Comparison of ENCODE assay signal across 32 cellular contexts in genomic region chr14:45651906-45652305, GRCh38.
A peak's percentile ranks its signal among the peaks of the same experiment; 100 is the strongest.
DNase-seq lines count a peak whose midpoint lies in the region; ATAC-seq, FAIRE-seq and TF ChIP-seq lines count a peak whose summit lies in the region.
"Had no signal": no experiment of that assay in that cellular context is flagged by ENCODE, and none has a peak within 500 bp of the region (broad histone marks: within the 10 kb centered on the region; RNA-seq: fewer than 3 reads in every experiment).

No MANE protein-coding gene starts in this region.

- ATAC-seq in RWPE2 (ENCODE audit: low read depth), result peak; percentile 75
- no peak for ATAC-seq in CD4-positive, alpha-beta T cell (ENCODE audit: poor library complexity)
- ATAC-seq: gastrocnemius medialis, left colon, Panc1 had no signal

- H3K14ac ChIP-seq in H1 (ENCODE audit: insufficient read length), result no peak overlapping the region

- no peak for TF ChIP-seq RAD21 in H1 (IDR thresholded peaks at IDR 0.05 in 1 of 2, conservative IDR thresholded peaks at IDR 0.05 in 1 of 2; ENCODE audit: low read depth in 2 of 2, low read length in 2 of 2)

- H2BK20ac ChIP-seq in H1 (ENCODE audit: low read length), result no peak overlapping the region

- H3K27me3 Mint-ChIP-seq in osteocyte (ENCODE audit: unreplicated experiment), result no peaks in the 10 kb centered on the region
- no peaks in the 10 kb centered on the region for H3K27me3 Mint-ChIP-seq in CD4-positive, alpha-beta T cell
- H3K27me3 Mint-ChIP-seq: activated T-cell treated with anti-CD3 and anti-CD28 coated beads, Interleukin-2, amount 50 U/mL, for 24 hours; naive B cell; progenitor cell of endocrine pancreas had no signal

- no peaks in the 10 kb centered on the region for H3K36me3 Mint-ChIP-seq in osteocyte (ENCODE audit: unreplicated experiment)
- no peaks in the 10 kb centered on the region for H3K36me3 Mint-ChIP-seq in CD4-positive, alpha-beta T cell (ENCODE audit: low read depth)
- H3K36me3 Mint-ChIP-seq: naive B cell had no signal

- no peak overlapping the region for H3K4me2 ChIP-seq in H1 (ENCODE audit: insufficient read depth in 1 of 2, low read depth in 2 of 2, low read length in 2 of 2)

- no peak overlapping the region for H2BK12ac ChIP-seq in H1 (ENCODE audit: low read depth, low read length)

- CTCF ChIA-PET in H1 (lab: Charles Lee; ENCODE audit: partially characterized antibody), result interaction anchor here (1.1 to 7.6 kb wide), 5 partner anchors 9 to 245 kb away, joined by 3 to 64 read pairs (median 6); no protein-coding TSS in a partner anchor
- CTCF ChIA-PET in CD4-positive, alpha-beta T cell (lab: Charles Lee), result no interaction called here

- H4K8ac ChIP-seq in H1 (ENCODE audit: extremely low read depth, insufficient read depth, low read length), result no peak overlapping the region

- H3K4me1 ChIP-seq in RWPE2 (ENCODE audit: insufficient read depth, poor library complexity, severe bottlenecking), result no peaks in the 10 kb centered on the region
- no peaks in the 10 kb centered on the region for H3K4me1 ChIP-seq in H1 (replicated peaks in 1 of 4; ENCODE audit: control insufficient read depth in 3 of 4, insufficient read depth in 4 of 4, low read length in 3 of 4)
- no peaks in the 10 kb centered on the region for H3K4me1 ChIP-seq in testis
- H3K4me1 ChIP-seq: esophagus muscularis mucosa, gastrocnemius medialis, HAP-1, suprapubic skin, uterus had no signal

- H4K20me1 ChIP-seq in H1 (replicated peaks in 1 of 2; ENCODE audit: control insufficient read depth in 1 of 2, insufficient read depth in 2 of 2, low read length in 2 of 2), result no peaks in the 10 kb centered on the region

- H3K27ac ChIP-seq in RWPE2 (ENCODE audit: poor library complexity, severe bottlenecking) (no peak overlapping the region), H1 (ENCODE audit: low read depth, low read length) (no peak overlapping the region), testis (no peak overlapping the region)
- no peak overlapping the region for H3K27ac ChIP-seq in CD4-positive, alpha-beta T cell (ENCODE audit: low read depth, low read length)
- H3K27ac ChIP-seq: esophagus muscularis mucosa, gastrocnemius medialis, neutrophil, sigmoid colon, suprapubic skin, uterus, WERI-Rb-1 had no signal

- FAIRE-seq in H1 (lab: Jason Lieb, UNC), result no peak

- peak overlapping the region; percentile 84 for H3K27ac Mint-ChIP-seq in osteocyte (ENCODE audit: unreplicated experiment)
- no peak overlapping the region for H3K27ac Mint-ChIP-seq in CD4-positive, alpha-beta T cell
- H3K27ac Mint-ChIP-seq: activated T-cell treated with anti-CD3 and anti-CD28 coated beads, Interleukin-2, amount 50 U/mL, for 24 hours; naive B cell; progenitor cell of endocrine pancreas had no signal

- H2BK5ac ChIP-seq in H1 (ENCODE audit: low read depth, low read length), result no peak overlapping the region

- H3K79me1 ChIP-seq in H1 (ENCODE audit: low read depth, low read length), result no peaks in the 10 kb centered on the region

- intact Hi-C loops in CD4-positive, alpha-beta T cell (cut with DNase I, micrococcal nuclease), result no loop called here
- intact Hi-C loops in testis (cut with DNase I; ENCODE audit: low total_unique reads), result no loop called here

- WGBS in H1 (ENCODE audit: extremely low coverage in 1 of 2, insufficient coverage in 1 of 2, insufficient read length in 1 of 2, insufficient replicate concordance in 2 of 2, low coverage in 1 of 2, low lambda C conversion rate in 2 of 2, missing lambda C conversion rate in 1 of 2), 2 experiments, result 84% methylated on average over 1 of the region's 1 CpG; no CpG with 5 or more reads in 1 of the 2 experiments
- WGBS in testis, 2 donors, result 68 to 71% methylated on average over 1 of the region's 1 CpG

- H3K18ac ChIP-seq in H1 (ENCODE audit: extremely low read depth, low read length), result no peak overlapping the region

- H4K5ac ChIP-seq in H1 (ENCODE audit: insufficient read length, low read depth, low read length), result no peak overlapping the region

- H3K4me3 ChIP-seq in RWPE2 (ENCODE audit: severe bottlenecking) (no peak overlapping the region), H1 (ENCODE audit: extremely low read depth in 1 of 4, insufficient read depth in 2 of 4, low read depth in 3 of 4, low read length in 4 of 4) (no peak overlapping the region), testis (no peak overlapping the region)
- H3K4me3 ChIP-seq: esophagus muscularis mucosa, gastrocnemius medialis, HAP-1, sigmoid colon, suprapubic skin, uterus had no signal

- no peak overlapping the region for H2AK5ac ChIP-seq in H1 (ENCODE audit: low read depth, low read length)

- POLR2A ChIA-PET in H1 (lab: Charles Lee; ENCODE audit: partially characterized antibody), result no interaction called here
- POLR2A ChIA-PET in CD4-positive, alpha-beta T cell (lab: Charles Lee), result no interaction called here

- no peaks in the 10 kb centered on the region for H3K9me3 ChIP-seq in RWPE2 (ENCODE audit: severe bottlenecking)
- H3K9me3 ChIP-seq in H1 (ENCODE audit: insufficient read depth in 2 of 2, low read depth in 1 of 2, low read length in 1 of 2), result no peaks in the 10 kb centered on the region
- H3K9me3 ChIP-seq in CD4-positive, alpha-beta T cell (ENCODE audit: control insufficient read depth, low read length), result peaks cover 3% of the 10 kb centered on the region
- H3K9me3 ChIP-seq in testis, result no peaks in the 10 kb centered on the region
- H3K9me3 ChIP-seq: esophagus muscularis mucosa, gastrocnemius medialis, HAP-1, neutrophil, sigmoid colon, suprapubic skin, uterus had no signal

- DNase-seq in EH (ENCODE audit: low read depth) (peak; percentile 35), RWPE2 (ENCODE audit: low spot score) (no peak), H1 (ENCODE audit: low read depth in 1 of 2, low spot score in 2 of 2) (no peak), osteocyte (ENCODE audit: extremely low spot score, unreplicated experiment) (peak; percentile 53), testis (no peak), activated gamma-delta T cell treated with Interleukin-2 at 50 U/mL for 16 hours (no peak), HK-2 (ENCODE audit: unreplicated experiment) (no peak)
- DNase-seq in CD4-positive, alpha-beta T cell, result no peak
- DNase-seq: activated CD4-positive, alpha-beta T cell treated with anti-CD3 and anti-CD28 coated beads for 48 hours; activated T-cell treated with anti-CD3 and anti-CD28 coated beads, Interleukin-2, amount 50 U/mL, for 24 hours; COR-L47; gastrocnemius medialis; KBM-7; left colon; mesendoderm; naive B cell; NCI-H1436; NCI-H510A; NK-92 treated with Interleukin-12 subunit alpha and Interleukin-12 subunit beta, amount 100 ng/mL, for 24 hours; SHP77 treated with DMSO at 0.1 percent for 48 hours; sigmoid colon; stimulated activated naive CD4-positive, alpha-beta T cell; SW 1271; T1000; uterus; WERI-Rb-1 had no signal

- H3K9me3 Mint-ChIP-seq in osteocyte (ENCODE audit: unreplicated experiment), result no peaks in the 10 kb centered on the region
- peaks cover 10% of the 10 kb centered on the region for H3K9me3 Mint-ChIP-seq in CD4-positive, alpha-beta T cell

- no peak overlapping the region for H3K4me3 Mint-ChIP-seq in osteocyte (ENCODE audit: unreplicated experiment)
- no peak overlapping the region for H3K4me3 Mint-ChIP-seq in CD4-positive, alpha-beta T cell
- H3K4me3 Mint-ChIP-seq: activated T-cell treated with anti-CD3 and anti-CD28 coated beads, Interleukin-2, amount 50 U/mL, for 24 hours; naive B cell had no signal

- H3K36me3 ChIP-seq in RWPE2 (ENCODE audit: low read depth) (no peaks in the 10 kb centered on the region), H1 (ENCODE audit: control insufficient read depth in 2 of 4, insufficient read depth in 4 of 4, low read length in 3 of 4) (no peaks in the 10 kb centered on the region), testis (ENCODE audit: low read depth, missing control alignments) (no peaks in the 10 kb centered on the region)
- H3K36me3 ChIP-seq: esophagus muscularis mucosa, gastrocnemius medialis, HAP-1, neutrophil, sigmoid colon, suprapubic skin, uterus, WERI-Rb-1 had no signal

- H3K23me2 ChIP-seq in H1 (ENCODE audit: low read depth, low read length), result no peaks in the 10 kb centered on the region

- no peak overlapping the region for H3K9ac ChIP-seq in H1 (replicated peaks in 1 of 4; ENCODE audit: extremely low read depth in 1 of 4, low read depth in 3 of 4, low read length in 3 of 4)

- no peak overlapping the region for H3K4ac ChIP-seq in H1 (replicated peaks; ENCODE audit: insufficient read length, low read depth, low read length)

- peaks cover 42% of the 10 kb centered on the region for H3K4me1 Mint-ChIP-seq in osteocyte (ENCODE audit: unreplicated experiment)
- no peaks in the 10 kb centered on the region for H3K4me1 Mint-ChIP-seq in CD4-positive, alpha-beta T cell (ENCODE audit: low read depth)
- H3K4me1 Mint-ChIP-seq: naive B cell had no signal

- H3K56ac ChIP-seq in H1 (replicated peaks; ENCODE audit: insufficient read length, low read depth, low read length), result no peak overlapping the region

- no peak for TF ChIP-seq POLR2A in H1 (IDR thresholded peaks at IDR 0.05; ENCODE audit: control extremely low read depth in 1 of 2, low read depth in 2 of 2, low read length in 2 of 2)
- no peak for TF ChIP-seq POLR2A in testis (IDR thresholded peaks at IDR 0.05)

- no peak overlapping the region for H4K91ac ChIP-seq in H1 (replicated peaks; ENCODE audit: insufficient read length, low read length)

- 0 out of 2 replicates have a peak overlapping the region, but pooled peaks have one; percentile 67 for H2AFZ ChIP-seq in H1 (ENCODE audit: low read length)

- no peak for TF ChIP-seq EP300 in H1 (IDR thresholded peaks at IDR 0.05; ENCODE audit: borderline replicate concordance in 1 of 2, low read depth in 2 of 2, low read length in 2 of 2)

- H3K79me2 ChIP-seq in H1 (ENCODE audit: control insufficient read depth in 1 of 2, insufficient read depth in 2 of 2, low read length in 2 of 2), result no peaks in the 10 kb centered on the region

- no peak for TF ChIP-seq CTCF in RWPE2 (IDR thresholded peaks at IDR 0.05; ENCODE audit: poor library complexity, severe bottlenecking)
- TF ChIP-seq CTCF in H1 (IDR thresholded peaks at IDR 0.05; ENCODE audit: control extremely low read depth in 1 of 3, insufficient read depth in 1 of 3, low read depth in 1 of 3, low read length in 3 of 3), result no peak
- TF ChIP-seq CTCF in osteocyte (IDR thresholded peaks at IDR 0.05), result no peak
- no peak for TF ChIP-seq CTCF in CD4-positive, alpha-beta T cell (IDR thresholded peaks at IDR 0.05)
- no peak for TF ChIP-seq CTCF in testis (IDR thresholded peaks at IDR 0.05)

- H3K23ac ChIP-seq in H1 (ENCODE audit: insufficient read length), result no peak overlapping the region

- H2BK15ac ChIP-seq in H1 (ENCODE audit: low read length), result no peak overlapping the region

- H3K27me3 ChIP-seq in RWPE2 (ENCODE audit: insufficient read depth, poor library complexity, severe bottlenecking), result no peaks in the 10 kb centered on the region
- H3K27me3 ChIP-seq in H1 (replicated peaks in 1 of 4; ENCODE audit: control insufficient read depth in 3 of 4, extremely low read depth in 1 of 4, insufficient read depth in 3 of 4, low read length in 3 of 4), result no peaks in the 10 kb centered on the region
- H3K27me3 ChIP-seq in CD4-positive, alpha-beta T cell (ENCODE audit: control insufficient read depth, insufficient read depth, low read length), result no peaks in the 10 kb centered on the region
- no peaks in the 10 kb centered on the region for H3K27me3 ChIP-seq in testis
- H3K27me3 ChIP-seq: esophagus muscularis mucosa, gastrocnemius medialis, neutrophil, sigmoid colon, suprapubic skin, uterus had no signal

- no peak overlapping the region for H2BK120ac ChIP-seq in H1 (replicated peaks; ENCODE audit: low read depth, low read length)

Comparison
In these comparisons a context has a peak if more than half of its experiments do, and no peak if none do; other contexts are left out.
1. DNase-seq: peak in EH (single experiment) and osteocyte (single experiment); none in RWPE2 (single experiment), H1 (0 of 2), CD4-positive, alpha-beta T cell (0 of 10), testis (single experiment), activated gamma-delta T cell treated with Interleukin-2 at 50 U/mL for 16 hours (single experiment) and HK-2 (single experiment).